1 cellular context compared by ENCODE assay signal in genomic region chr11:111561306-111561705, GRCh38.
TF ChIP-seq lines count a peak whose summit lies in the region.

No MANE protein-coding gene starts in this region.

TF ChIP-seq in A549, 52 proteins besides CTCF, POLR2A, EP300 and RAD21:
- no peak for TF ChIP-seq MYC (IDR thresholded peaks at IDR 0.05; ENCODE audit: borderline replicate concordance, low read length)
- no peak for TF ChIP-seq NR3C1 (IDR thresholded peaks at IDR 0.05)
- TF ChIP-seq MAZ (IDR thresholded peaks at IDR 0.05; ENCODE audit: borderline replicate concordance, low read depth, low read length), result no peak
- no peak for TF ChIP-seq JUN (IDR thresholded peaks at IDR 0.05)
- no peak for TF ChIP-seq RCOR1 (IDR thresholded peaks at IDR 0.05; ENCODE audit: low read depth, low read length)
- TF ChIP-seq RNF2 (IDR thresholded peaks at IDR 0.05; ENCODE audit: borderline replicate concordance, low read depth), result no peak
- no peak for TF ChIP-seq CBX8 (IDR thresholded peaks at IDR 0.05)
- TF ChIP-seq ZC3H11A (IDR thresholded peaks at IDR 0.05), result no peak
- no peak for TF ChIP-seq ZNF302 (CRISPR knock-in tag; IDR thresholded peaks at IDR 0.05)
- no peak for TF ChIP-seq FOSB (CRISPR knock-in tag; IDR thresholded peaks at IDR 0.05)
- TF ChIP-seq HOXB5 (CRISPR knock-in tag; IDR thresholded peaks at IDR 0.05), result no peak
- no peak for TF ChIP-seq GATA3 (IDR thresholded peaks at IDR 0.05; ENCODE audit: borderline replicate concordance)
- no peak for TF ChIP-seq EHF (CRISPR knock-in tag; IDR thresholded peaks at IDR 0.05)
- no peak for TF ChIP-seq NFE2L2 (conservative IDR thresholded peaks at IDR 0.05; ENCODE audit: low read length)
- no peak for TF ChIP-seq RARB (CRISPR knock-in tag; IDR thresholded peaks at IDR 0.05)
